In genomic region chr6:106897580-106897979, GRCh38 we compare ENCODE assay signal across 22 cellular contexts.
"Had no signal": no experiment of that assay in that cellular context is flagged by ENCODE, and none has a peak within 500 bp of the region (broad histone marks: within the 10 kb centered on the region; RNA-seq: fewer than 3 reads in every experiment).

No MANE protein-coding gene starts in this region.

- FAIRE-seq: RCC 7860 had no signal

- H3K27me3 ChIP-seq: MG63, SJSA1 had no signal

- H3K27ac ChIP-seq: SJSA1, SK-N-MC had no signal

- H3K4me1 ChIP-seq: SJSA1 had no signal

- H3K36me3 ChIP-seq: MG63, SJSA1 had no signal

- H3K9me3 ChIP-seq: MG63, SJSA1 had no signal

- DNase-seq: Karpas-422, KG1, MG63, NCI-H1092, NCI-H1105 treated with DMSO at 0.1 percent for 48 hours, NCI-H1436, NCI-H187, NCI-H2029, NCI-H2081 treated with DMSO at 0.1 percent for 48 hours, NCI-H2171, NCI-H226, NCI-H446, NCI-H510A, NCI-H524 treated with DMSO at 0.1 percent for 48 hours, NCI-H69, NCI-H774, Right ventricle myocardium superior, RPMI8226, SIG-M5 had no signal

- H3K4me3 ChIP-seq: MG63, SJSA1, SK-N-MC had no signal
